ENCODE assay signal across 30 cellular contexts in genomic region chr12:108788911-108789310, GRCh38. TPM values are rescaled to one million over a fixed set of nuclear protein-coding genes. Genes with fewer than 3 reads are reported as not detected.
A peak's percentile ranks its signal among the peaks of the same experiment; 100 is the strongest.
DNase-seq lines count a peak whose midpoint lies in the region; ATAC-seq and TF ChIP-seq lines count a peak whose summit lies in the region.
"Had no signal": no experiment of that assay in that cellular context is flagged by ENCODE, and none has a peak within 500 bp of the region (broad histone marks: within the 10 kb centered on the region; RNA-seq: fewer than 3 reads in every experiment).

No MANE protein-coding gene starts in this region.

- peaks cover 86% of the 10 kb centered on the region for H3K36me3 ChIP-seq in left ventricle myocardium inferior
- peaks cover 3 to 64% of the 10 kb centered on the region in 2 donors for H3K36me3 ChIP-seq in psoas muscle (ENCODE audit: insufficient read depth in 1 of 2, low read depth in 1 of 2)
- peaks cover 3% of the 10 kb centered on the region for H3K36me3 ChIP-seq in urinary bladder (ENCODE audit: insufficient read depth)

- 48 to 73% (median 57%) methylated on average over 10 of the region's 10 CpGs for WGBS in psoas muscle, 3 donors
- WGBS in urinary bladder, result 77% methylated on average over 10 of the region's 10 CpGs

- peak overlapping the region; percentile 49 for H3K4me3 Mint-ChIP-seq in endothelial cell (ENCODE audit: unreplicated experiment)
- H3K4me3 Mint-ChIP-seq: activated CD4-positive, alpha-beta memory T cell treated with anti-CD3 and anti-CD28 coated beads, Interleukin-2, amount 10 ng/mL, durations not matched to agents 7 days and 5 days; activated naive CD4-positive, alpha-beta T cell treated with anti-CD3 and anti-CD28 coated beads for 36 hours; activated T-helper 1 cell treated with anti-CD3 and anti-CD28 coated beads, Interleukin-12 subunit alpha, Interleukin-12 subunit beta, Interleukin-2, Interleukin-4 antibody, amounts not matched to agents 30 ng/mL and 10 ng/mL and 1 ng/mL, durations not matched to agents 14 hours and 24 hours and 36 hours; CD4-positive, CD25-positive, alpha-beta regulatory T cell; mesothelial cell of epicardium; naive B cell; T-helper 2 cell treated with Interferon-gamma antibody and Interleukin-4, amounts not matched to agents 5 μg/mL and 100 μg/mL, for 36 hours had no signal

- peaks cover 50% of the 10 kb centered on the region for H3K36me3 Mint-ChIP-seq in endothelial cell (ENCODE audit: low read depth, unreplicated experiment)

- H3K9me3 ChIP-seq in left ventricle myocardium inferior (replicated peaks) (no peaks in the 10 kb centered on the region), psoas muscle (no peaks in the 10 kb centered on the region)
- H3K9me3 ChIP-seq: adrenal gland, upper lobe of left lung had no signal

- H3K27ac ChIP-seq in left ventricle myocardium inferior (replicated peaks) (peak overlapping the region; percentile 86), psoas muscle (peak overlapping the region; percentile 80), urinary bladder (ENCODE audit: low read depth) (peak overlapping the region; percentile 24), substantia nigra (ENCODE audit: low read depth, low read length, poor library complexity, severe bottlenecking) (no peak overlapping the region)
- H3K27ac ChIP-seq: adrenal gland, upper lobe of left lung had no signal

- DNase-seq in left ventricle myocardium inferior, result peak; percentile 10
- DNase-seq in Right ventricle myocardium superior, result no peak
- DNase-seq in endothelial cell (ENCODE audit: low spot score), result no peak
- DNase-seq in psoas muscle, result no peak
- no peak for DNase-seq in substantia nigra (lab: John Stamatoyannopoulos, UW)
- no peak for DNase-seq in NCI-H69 (lab: John Stamatoyannopoulos, UW)
- DNase-seq: activated CD4-positive, alpha-beta memory T cell treated with anti-CD3 and anti-CD28 coated beads, Interleukin-2, amount 10 ng/mL, durations not matched to agents 7 days and 5 days; activated CD8-positive, alpha-beta memory T cell treated with anti-CD3 and anti-CD28 coated beads, Interleukin-2, amount 50 U/mL, for 4 hours; activated naive CD4-positive, alpha-beta T cell treated with anti-CD3 and anti-CD28 coated beads for 36 hours; adrenal gland; Calu3; CD4-positive, CD25-positive, alpha-beta regulatory T cell; DMS79; effector CD4-positive, alpha-beta T cell; naive B cell; NCI-H1105; NCI-H2029; NCI-H524; retina; SHP77 treated with DMSO at 0.1 percent for 48 hours; stimulated activated CD4-positive, alpha-beta T cell treated with anti-CD3 and anti-CD28 coated beads, Interleukin-2, amount 100 ng/mL, for 24 hours; stimulated activated CD8-positive, alpha-beta memory T cell treated with anti-CD3 and anti-CD28 coated beads, Interleukin-4, amount 100 ng/mL, for 48 hours had no signal

- peaks cover 31% of the 10 kb centered on the region for H3K4me1 Mint-ChIP-seq in endothelial cell (ENCODE audit: unreplicated experiment)
- H3K4me1 Mint-ChIP-seq: activated CD4-positive, alpha-beta memory T cell treated with anti-CD3 and anti-CD28 coated beads, Interleukin-2, amount 10 ng/mL, durations not matched to agents 7 days and 5 days; CD4-positive, CD25-positive, alpha-beta regulatory T cell; mesothelial cell of epicardium had no signal

- peaks cover 14% of the 10 kb centered on the region for H3K27me3 Mint-ChIP-seq in endothelial cell (ENCODE audit: unreplicated experiment)
- H3K27me3 Mint-ChIP-seq: activated CD4-positive, alpha-beta memory T cell treated with anti-CD3 and anti-CD28 coated beads, Interleukin-2, amount 10 ng/mL, durations not matched to agents 7 days and 5 days; CD4-positive, CD25-positive, alpha-beta regulatory T cell; naive B cell had no signal

- H3K4me3 ChIP-seq in left ventricle myocardium inferior (no peak overlapping the region), psoas muscle (no peak overlapping the region), urinary bladder (ENCODE audit: low read depth, low read length) (no peak overlapping the region)
- H3K4me3 ChIP-seq: adrenal gland, K562, smooth muscle cell, upper lobe of left lung had no signal

- TF ChIP-seq CTCF in left ventricle myocardium inferior (IDR thresholded peaks at IDR 0.05; ENCODE audit: borderline replicate concordance) (no peak), endothelial cell (IDR thresholded peaks at IDR 0.05; ENCODE audit: unreplicated experiment) (no peak), psoas muscle (IDR thresholded peaks at IDR 0.05) (no peak)

- H3K4me1 ChIP-seq in left ventricle myocardium inferior (peaks cover 82% of the 10 kb centered on the region), psoas muscle (peaks cover 57% of the 10 kb centered on the region), urinary bladder (ENCODE audit: insufficient read depth) (no peaks in the 10 kb centered on the region)

- peak overlapping the region; percentile 71 for H3K27ac Mint-ChIP-seq in endothelial cell (ENCODE audit: unreplicated experiment)
- H3K27ac Mint-ChIP-seq: activated CD4-positive, alpha-beta memory T cell treated with anti-CD3 and anti-CD28 coated beads, Interleukin-2, amount 10 ng/mL, durations not matched to agents 7 days and 5 days; activated naive CD4-positive, alpha-beta T cell treated with anti-CD3 and anti-CD28 coated beads for 36 hours; activated T-helper 1 cell treated with anti-CD3 and anti-CD28 coated beads, Interleukin-12 subunit alpha, Interleukin-12 subunit beta, Interleukin-2, Interleukin-4 antibody, amounts not matched to agents 30 ng/mL and 10 ng/mL and 1 ng/mL, durations not matched to agents 14 hours and 24 hours and 36 hours; mesothelial cell of epicardium; T-helper 2 cell treated with Interferon-gamma antibody and Interleukin-4, amounts not matched to agents 5 μg/mL and 100 μg/mL, for 36 hours had no signal

- ATAC-seq in Right ventricle myocardium superior (ENCODE audit: poor library complexity), result no peak
- ATAC-seq in psoas muscle, result no peak
- no peak for ATAC-seq in HG03039 (IDR thresholded peaks at IDR 0.05; ENCODE audit: unreplicated experiment)
- ATAC-seq: K562 had no signal

- H3K9me3 Mint-ChIP-seq in endothelial cell (ENCODE audit: unreplicated experiment), result no peaks in the 10 kb centered on the region
- H3K9me3 Mint-ChIP-seq: activated CD4-positive, alpha-beta memory T cell treated with anti-CD3 and anti-CD28 coated beads, Interleukin-2, amount 10 ng/mL, durations not matched to agents 7 days and 5 days; activated naive CD4-positive, alpha-beta T cell treated with anti-CD3 and anti-CD28 coated beads for 36 hours; activated T-helper 1 cell treated with anti-CD3 and anti-CD28 coated beads, Interleukin-12 subunit alpha, Interleukin-12 subunit beta, Interleukin-2, Interleukin-4 antibody, amounts not matched to agents 30 ng/mL and 10 ng/mL and 1 ng/mL, durations not matched to agents 14 hours and 24 hours and 36 hours; CD4-positive, CD25-positive, alpha-beta regulatory T cell; mesothelial cell of epicardium; naive B cell; T-helper 2 cell treated with Interferon-gamma antibody and Interleukin-4, amounts not matched to agents 5 μg/mL and 100 μg/mL, for 36 hours had no signal

- H3K27me3 ChIP-seq in left ventricle myocardium inferior (ENCODE audit: low read depth), result no peaks in the 10 kb centered on the region
- H3K27me3 ChIP-seq in psoas muscle (ENCODE audit: insufficient read depth in 3 of 3, low read length in 2 of 3), result no peaks in the 10 kb centered on the region
- H3K27me3 ChIP-seq: adrenal gland, upper lobe of left lung had no signal

- intact Hi-C loops in left ventricle myocardium inferior (cut with micrococcal nuclease), result no loop called here
- intact Hi-C loops in Right ventricle myocardium superior (cut with DNase I), result no loop called here
- intact Hi-C loops in psoas muscle (cut with DNase I), result loop anchor here (5.0 kb wide), 2 partner anchors 57 to 122 kb away; partner anchors contain the start of gene CORO1C (in 2 of the 2)

RNA-seq across cellular contexts. Expression of gene CORO1C, which starts 57.6 kb away (rescaled TPM):
- total RNA-seq in left ventricle myocardium inferior (59.6 TPM), Right ventricle myocardium superior (69.1 TPM), endothelial cell (ENCODE audit: unreplicated experiment) (380 TPM), psoas muscle (10 to 100 TPM; 32.4 to 67.1 (median 59.2) TPM), urinary bladder (213 TPM)
- polyA plus RNA-seq in psoas muscle (10 to 100 TPM; 16.9 to 40.5 (median 19.4) TPM), urinary bladder (149 TPM)

Comparison
In these comparisons a context has a peak if more than half of its experiments do, and no peak if none do; other contexts are left out.
1. intact Hi-C loops: an anchor here in psoas muscle (5.0 kb wide); none called in left ventricle myocardium inferior and Right ventricle myocardium superior.